19 cellular contexts compared by ENCODE assay signal in the genomic region with DNA sequence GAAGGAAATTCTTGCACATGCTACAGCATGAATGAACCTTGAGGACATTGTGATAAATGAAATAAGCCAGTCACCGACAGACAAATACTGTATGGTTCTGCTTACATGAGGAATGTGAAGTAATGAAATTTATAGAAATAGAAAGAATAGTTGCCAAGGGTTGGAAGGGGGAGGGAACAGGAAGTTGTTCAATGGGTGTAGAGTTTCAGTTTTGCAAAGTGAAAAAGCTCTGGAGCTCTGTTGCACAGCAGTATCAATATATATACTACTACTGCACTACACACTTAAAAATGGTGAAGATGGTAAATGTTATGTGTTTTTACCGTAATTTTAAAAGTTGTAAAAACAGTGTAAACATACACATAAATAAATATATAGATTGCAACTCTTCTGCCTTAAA. TPM values are rescaled to one million over a fixed set of nuclear protein-coding genes. Genes with fewer than 3 reads are reported as not detected.
DNase-seq lines count a peak whose midpoint lies in the region; ATAC-seq and TF ChIP-seq lines count a peak whose summit lies in the region.
"Had no signal": no experiment of that assay in that cellular context is flagged by ENCODE, and none has a peak within 500 bp of the region (broad histone marks: within the 10 kb centered on the region; RNA-seq: fewer than 3 reads in every experiment).

No MANE protein-coding gene starts in this region.

- ATAC-seq in activated CD8-positive, alpha-beta memory T cell treated with anti-CD3 and anti-CD28 coated beads, Interleukin-2, amount 10 ng/mL, durations not matched to agents 7 days and 5 days: peak; percentile 55
- ATAC-seq in natural killer cell: no peak
- no peak for ATAC-seq in left lung
- ATAC-seq: activated CD4-positive, CD25-positive, alpha-beta regulatory T cell treated with anti-CD3 and anti-CD28 coated beads, Interleukin-2, amount 50 U/mL, for 24 hours; left cardiac atrium had no signal

- no peak for DNase-seq in activated CD8-positive, alpha-beta memory T cell treated with anti-CD3 and anti-CD28 coated beads, Interleukin-2, amount 10 ng/mL, durations not matched to agents 7 days and 5 days
- DNase-seq in activated CD8-positive, alpha-beta memory T cell treated with anti-CD3 and anti-CD28 coated beads, Interleukin-2, amount 50 U/mL, for 4 hours: no peak
- DNase-seq in T-helper 2 cell treated with Interferon-gamma antibody and Interleukin-4, amounts not matched to agents 5 μg/mL and 100 μg/mL, for 36 hours (ENCODE audit: low spot score): no peak
- DNase-seq in natural killer cell (no peak), NCI-H1930 (lab: John Stamatoyannopoulos, UW) (no peak), chondrocyte (ENCODE audit: low spot score) (no peak), left lung (no peak)
- DNase-seq: COR-L47; effector CD8-positive, alpha-beta T cell; GDM1; H7; hypothalamus; left cardiac atrium; NCI-H69; right lobe of liver had no signal

- TF ChIP-seq CTCF in Loucy (conservative IDR thresholded peaks at IDR 0.05; ENCODE audit: low read length) (no peak), natural killer cell (IDR thresholded peaks at IDR 0.05) (no peak), chondrocyte (IDR thresholded peaks at IDR 0.05) (no peak), left lung (IDR thresholded peaks at IDR 0.05) (no peak)

- no peaks in the 10 kb centered on the region for H3K9me2 ChIP-seq in Loucy (replicated peaks; ENCODE audit: low read depth, low read length)

- no peak overlapping the region for H3K9ac ChIP-seq in Loucy (ENCODE audit: low read depth, low read length, poor library complexity, severe bottlenecking)

- no peaks in the 10 kb centered on the region for H3K79me2 ChIP-seq in Loucy (ENCODE audit: insufficient read depth, low read length)

- H4K20me1 ChIP-seq in Loucy (ENCODE audit: insufficient read depth, low read length, poor library complexity, severe bottlenecking): no peaks in the 10 kb centered on the region

- peak overlapping the region; percentile 72; the same call in 1 of the 2 replicates for H2AFZ ChIP-seq in Loucy (ENCODE audit: low read length)

- peaks cover 3% of the 10 kb centered on the region for H3K36me3 Mint-ChIP-seq in activated CD8-positive, alpha-beta memory T cell treated with anti-CD3 and anti-CD28 coated beads, Interleukin-2, amount 10 ng/mL, durations not matched to agents 7 days and 5 days
- peaks cover 2% of the 10 kb centered on the region for H3K36me3 Mint-ChIP-seq in T-helper 2 cell treated with Interferon-gamma antibody and Interleukin-4, amounts not matched to agents 5 μg/mL and 100 μg/mL, for 36 hours (ENCODE audit: low read depth)
- H3K36me3 Mint-ChIP-seq in natural killer cell: no peaks in the 10 kb centered on the region
- H3K36me3 Mint-ChIP-seq in chondrocyte (ENCODE audit: low read depth): no peaks in the 10 kb centered on the region
- H3K36me3 Mint-ChIP-seq: activated naive CD8-positive, alpha-beta T cell had no signal

- H3K27ac ChIP-seq in left lung: no peak overlapping the region
- H3K27ac ChIP-seq: right lobe of liver had no signal

- CTCF ChIA-PET in activated CD8-positive, alpha-beta memory T cell treated with anti-CD3 and anti-CD28 coated beads, Interleukin-2, amount 10 ng/mL, durations not matched to agents 7 days and 5 days (lab: Charles Lee): interaction anchor here (0.9 to 1.6 kb wide), 2 partner anchors 9 to 391 kb away, joined by 3 to 6 read pairs; no protein-coding TSS in a partner anchor

- no peaks in the 10 kb centered on the region for H3K9me3 ChIP-seq in Loucy (ENCODE audit: insufficient read depth, low read depth, low read length)
- H3K9me3 ChIP-seq in left lung: no peaks in the 10 kb centered on the region
- H3K9me3 ChIP-seq: right lobe of liver had no signal

- H3K4me2 ChIP-seq in Loucy (ENCODE audit: low read depth, low read length, poor library complexity, severe bottlenecking): peak overlapping the region; percentile 35

- H3K9me3 Mint-ChIP-seq in activated CD8-positive, alpha-beta memory T cell treated with anti-CD3 and anti-CD28 coated beads, Interleukin-2, amount 10 ng/mL, durations not matched to agents 7 days and 5 days (ENCODE audit: low read depth): no peaks in the 10 kb centered on the region
- H3K9me3 Mint-ChIP-seq in T-helper 2 cell treated with Interferon-gamma antibody and Interleukin-4, amounts not matched to agents 5 μg/mL and 100 μg/mL, for 36 hours: no peaks in the 10 kb centered on the region
- H3K9me3 Mint-ChIP-seq in natural killer cell: no peaks in the 10 kb centered on the region
- no peaks in the 10 kb centered on the region for H3K9me3 Mint-ChIP-seq in chondrocyte (ENCODE audit: low read depth)

- peaks cover 5% of the 10 kb centered on the region for H3K4me1 ChIP-seq in Loucy (ENCODE audit: insufficient read depth, low read length, poor library complexity, severe bottlenecking)
- H3K4me1 ChIP-seq in left lung: peaks cover 0 to 7% of the 10 kb centered on the region in 2 donors
- H3K4me1 ChIP-seq: right lobe of liver had no signal

- H3F3A ChIP-seq in Loucy (ENCODE audit: low read depth): no peaks in the 10 kb centered on the region

- no peak overlapping the region for H3K4me3 Mint-ChIP-seq in activated CD8-positive, alpha-beta memory T cell treated with anti-CD3 and anti-CD28 coated beads, Interleukin-2, amount 10 ng/mL, durations not matched to agents 7 days and 5 days
- peak overlapping the region; percentile 58 for H3K4me3 Mint-ChIP-seq in T-helper 2 cell treated with Interferon-gamma antibody and Interleukin-4, amounts not matched to agents 5 μg/mL and 100 μg/mL, for 36 hours
- H3K4me3 Mint-ChIP-seq in natural killer cell (peak overlapping the region; percentile 0), chondrocyte (ENCODE audit: unreplicated experiment) (no peak overlapping the region)
- H3K4me3 Mint-ChIP-seq: activated naive CD8-positive, alpha-beta T cell had no signal

- no peak overlapping the region for H3K4me3 ChIP-seq in Loucy (ENCODE audit: low read length, poor library complexity, severe bottlenecking)
- H3K4me3 ChIP-seq in left lung: no peak overlapping the region
- H3K4me3 ChIP-seq: right lobe of liver had no signal

- H3K4me1 Mint-ChIP-seq in activated CD8-positive, alpha-beta memory T cell treated with anti-CD3 and anti-CD28 coated beads, Interleukin-2, amount 10 ng/mL, durations not matched to agents 7 days and 5 days: peaks cover 31% of the 10 kb centered on the region
- peaks cover 22% of the 10 kb centered on the region for H3K4me1 Mint-ChIP-seq in T-helper 2 cell treated with Interferon-gamma antibody and Interleukin-4, amounts not matched to agents 5 μg/mL and 100 μg/mL, for 36 hours (ENCODE audit: low read depth)
- H3K4me1 Mint-ChIP-seq in natural killer cell (peaks cover 5 to 6% of the 10 kb centered on the region in 2 donors), chondrocyte (ENCODE audit: low read depth) (peaks cover 10% of the 10 kb centered on the region)

- intact Hi-C loops in natural killer cell (cut with micrococcal nuclease) (no loop called here), left lung (cut with DNase I) (no loop called here)

- H3K27me3 ChIP-seq in Loucy (ENCODE audit: insufficient read depth, low read length, poor library complexity, severe bottlenecking): no peaks in the 10 kb centered on the region
- no peaks in the 10 kb centered on the region for H3K27me3 ChIP-seq in left lung
- H3K27me3 ChIP-seq: right lobe of liver had no signal

- peaks cover 8% of the 10 kb centered on the region for H3K27me3 Mint-ChIP-seq in activated CD8-positive, alpha-beta memory T cell treated with anti-CD3 and anti-CD28 coated beads, Interleukin-2, amount 10 ng/mL, durations not matched to agents 7 days and 5 days
- peaks cover 6% of the 10 kb centered on the region for H3K27me3 Mint-ChIP-seq in T-helper 2 cell treated with Interferon-gamma antibody and Interleukin-4, amounts not matched to agents 5 μg/mL and 100 μg/mL, for 36 hours (ENCODE audit: low read depth)
- H3K27me3 Mint-ChIP-seq in natural killer cell (ENCODE audit: low read depth in 2 of 2) (peaks cover 2 to 8% of the 10 kb centered on the region in 2 donors), chondrocyte (ENCODE audit: low read depth) (no peaks in the 10 kb centered on the region)
- H3K27me3 Mint-ChIP-seq: activated naive CD8-positive, alpha-beta T cell had no signal

- H3K36me3 ChIP-seq in Loucy (ENCODE audit: insufficient read depth, low read length): no peaks in the 10 kb centered on the region
- no peaks in the 10 kb centered on the region for H3K36me3 ChIP-seq in left lung
- H3K36me3 ChIP-seq: right lobe of liver had no signal

- H3K27ac Mint-ChIP-seq in activated CD8-positive, alpha-beta memory T cell treated with anti-CD3 and anti-CD28 coated beads, Interleukin-2, amount 10 ng/mL, durations not matched to agents 7 days and 5 days: peak overlapping the region; percentile 67
- H3K27ac Mint-ChIP-seq in T-helper 2 cell treated with Interferon-gamma antibody and Interleukin-4, amounts not matched to agents 5 μg/mL and 100 μg/mL, for 36 hours: peak overlapping the region; percentile 37
- H3K27ac Mint-ChIP-seq in natural killer cell (no peak overlapping the region), chondrocyte (ENCODE audit: unreplicated experiment) (no peak overlapping the region)
- H3K27ac Mint-ChIP-seq: activated naive CD8-positive, alpha-beta T cell had no signal

RNA-seq across cellular contexts. Expression of a gene that starts 43.7 kb away (rescaled TPM):
- under 1 TPM; 0.28 to 0.29 TPM for total RNA-seq in activated CD8-positive, alpha-beta memory T cell treated with anti-CD3 and anti-CD28 coated beads, Interleukin-2, amount 10 ng/mL, durations not matched to agents 7 days and 5 days
- under 1 TPM in 1 of 3 donors, not detected in 2; 0.12 TPM for total RNA-seq in natural killer cell
- total RNA-seq in chondrocyte: not detected in 3 replicates
- under 1 TPM; 0.05 to 0.17 TPM for total RNA-seq in left lung
- total RNA-seq: HT1080 had no signal

RNA-seq across cellular contexts. Expression of a gene that starts 52.0 kb away (rescaled TPM):
- total RNA-seq in activated CD8-positive, alpha-beta memory T cell treated with anti-CD3 and anti-CD28 coated beads, Interleukin-2, amount 10 ng/mL, durations not matched to agents 7 days and 5 days: 10 to 100 TPM; 13.6 to 14.5 TPM
- total RNA-seq in natural killer cell (1 to 10 TPM; 3.7 to 6.9 (median 4.7) TPM), chondrocyte (4.1 to 5.7 TPM (median 4.6 TPM) in 3 replicates), left lung (10 to 100 TPM in 1 of 2 donors, 1 to 10 TPM in 1; 5.4 to 13.2 TPM)

Comparison
In these comparisons a context has a peak if more than half of its experiments do, and no peak if none do; other contexts are left out.
1. H3K27ac Mint-ChIP-seq: peak in activated CD8-positive, alpha-beta memory T cell treated with anti-CD3 and anti-CD28 coated beads, Interleukin-2, amount 10 ng/mL, durations not matched to agents 7 days and 5 days (single experiment) and T-helper 2 cell treated with Interferon-gamma antibody and Interleukin-4, amounts not matched to agents 5 μg/mL and 100 μg/mL, for 36 hours (single experiment); none in natural killer cell (0 of 2) and chondrocyte (single experiment).
2. H3K4me3 Mint-ChIP-seq: peak in T-helper 2 cell treated with Interferon-gamma antibody and Interleukin-4, amounts not matched to agents 5 μg/mL and 100 μg/mL, for 36 hours (single experiment) and natural killer cell (single experiment); none in activated CD8-positive, alpha-beta memory T cell treated with anti-CD3 and anti-CD28 coated beads, Interleukin-2, amount 10 ng/mL, durations not matched to agents 7 days and 5 days (single experiment) and chondrocyte (single experiment).